11 cellular contexts compared by ENCODE assay signal in the genomic region with DNA sequence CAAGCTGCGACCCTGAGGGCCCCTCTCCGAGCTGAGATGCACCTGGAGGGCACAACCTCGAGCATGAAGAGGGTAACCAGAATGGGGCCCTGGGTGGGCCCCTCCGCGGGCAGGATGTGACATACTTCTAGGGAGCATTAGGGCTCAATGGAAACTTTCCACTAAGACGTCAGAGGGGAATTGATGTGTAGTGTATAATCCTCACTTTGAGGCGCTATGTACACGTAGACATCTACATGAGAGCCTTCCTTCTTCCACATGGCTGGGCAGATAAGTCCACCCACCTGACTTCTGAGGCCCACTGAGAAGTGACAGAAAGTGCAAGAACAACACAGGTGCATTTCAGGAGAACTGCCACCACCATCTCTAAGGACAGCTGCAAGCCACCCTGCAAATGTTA.
DNase-seq lines count a peak whose midpoint lies in the region; ATAC-seq and TF ChIP-seq lines count a peak whose summit lies in the region.
"Had no signal": no experiment of that assay in that cellular context is flagged by ENCODE, and none has a peak within 500 bp of the region (broad histone marks: within the 10 kb centered on the region; RNA-seq: fewer than 3 reads in every experiment).

No MANE protein-coding gene starts in this region.

- H3K9me3 Mint-ChIP-seq in effector memory CD8-positive, alpha-beta T cell: no peaks in the 10 kb centered on the region

- peak overlapping the region; percentile 48 to 51 for H3K27ac Mint-ChIP-seq in effector memory CD8-positive, alpha-beta T cell

- DNase-seq in effector memory CD8-positive, alpha-beta T cell: no peak
- no peak for DNase-seq in stimulated activated CD4-positive, alpha-beta T cell treated with anti-CD3 and anti-CD28 coated beads, Interleukin-4, amount 100 ng/mL, for 24 hours
- DNase-seq in GM03348 (ENCODE audit: low spot score) (no peak), ecto neural progenitor cell (ENCODE audit: low spot score) (no peak)
- DNase-seq: NCI-H226, testis had no signal

- H3K4me3 Mint-ChIP-seq in effector memory CD8-positive, alpha-beta T cell: no peak overlapping the region

- H3K36me3 Mint-ChIP-seq in effector memory CD8-positive, alpha-beta T cell (ENCODE audit: insufficient read depth): peaks cover 4% of the 10 kb centered on the region

- H3K4me1 Mint-ChIP-seq in effector memory CD8-positive, alpha-beta T cell (ENCODE audit: low read depth in 2 of 2): peaks cover 25 to 38% of the 10 kb centered on the region in 2 donors

- H3K27me3 Mint-ChIP-seq in effector memory CD8-positive, alpha-beta T cell: no peaks in the 10 kb centered on the region

- ATAC-seq in GM18517 (IDR thresholded peaks at IDR 0.05; ENCODE audit: unreplicated experiment): peak; percentile 78
- peak; percentile 68 for ATAC-seq in GM21529 (IDR thresholded peaks at IDR 0.05; ENCODE audit: unreplicated experiment)
- peak; percentile 41 for ATAC-seq in HG03196 (IDR thresholded peaks at IDR 0.05; ENCODE audit: unreplicated experiment)
- peak; percentile 7 for ATAC-seq in effector memory CD8-positive, alpha-beta T cell (replicated peaks)
- ATAC-seq in SK-N-SH treated with all-trans-retinoic acid at 6 μM for 48 hours: no peak
- ATAC-seq: left lobe of liver had no signal

TF ChIP-seq in SK-N-SH treated with all-trans-retinoic acid at 6 μM for 48 hours, 23 proteins besides CTCF, POLR2A, EP300 and RAD21:
- TF ChIP-seq TCF4 (CRISPR knock-in tag; IDR thresholded peaks at IDR 0.05; ENCODE audit: borderline replicate concordance): no peak
- no peak for TF ChIP-seq ZC3H10 (CRISPR knock-in tag; IDR thresholded peaks at IDR 0.05)
- no peak for TF ChIP-seq ZNF565 (CRISPR knock-in tag; conservative IDR thresholded peaks at IDR 0.05; ENCODE audit: low read depth)
- no peak for TF ChIP-seq TOX (CRISPR knock-in tag; IDR thresholded peaks at IDR 0.05; ENCODE audit: borderline replicate concordance)
- TF ChIP-seq, protein P1, sequence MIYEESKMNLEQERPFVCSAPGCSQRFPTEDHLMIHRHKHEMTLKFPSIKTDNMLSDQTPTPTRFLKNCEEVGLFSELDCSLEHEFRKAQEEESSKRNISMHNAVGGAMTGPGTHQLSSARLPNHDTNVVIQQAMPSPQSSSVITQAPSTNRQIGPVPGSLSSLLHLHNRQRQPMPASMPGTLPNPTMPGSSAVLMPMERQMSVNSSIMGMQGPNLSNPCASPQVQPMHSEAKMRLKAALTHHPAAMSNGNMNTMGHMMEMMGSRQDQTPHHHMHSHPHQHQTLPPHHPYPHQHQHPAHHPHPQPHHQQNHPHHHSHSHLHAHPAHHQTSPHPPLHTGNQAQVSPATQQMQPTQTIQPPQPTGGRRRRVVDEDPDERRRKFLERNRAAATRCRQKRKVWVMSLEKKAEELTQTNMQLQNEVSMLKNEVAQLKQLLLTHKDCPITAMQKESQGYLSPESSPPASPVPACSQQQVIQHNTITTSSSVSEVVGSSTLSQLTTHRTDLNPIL (CRISPR knock-in tag; IDR thresholded peaks at IDR 0.05; ENCODE audit: low read depth): no peak
